8 cellular contexts compared by ENCODE assay signal in the genomic region with DNA sequence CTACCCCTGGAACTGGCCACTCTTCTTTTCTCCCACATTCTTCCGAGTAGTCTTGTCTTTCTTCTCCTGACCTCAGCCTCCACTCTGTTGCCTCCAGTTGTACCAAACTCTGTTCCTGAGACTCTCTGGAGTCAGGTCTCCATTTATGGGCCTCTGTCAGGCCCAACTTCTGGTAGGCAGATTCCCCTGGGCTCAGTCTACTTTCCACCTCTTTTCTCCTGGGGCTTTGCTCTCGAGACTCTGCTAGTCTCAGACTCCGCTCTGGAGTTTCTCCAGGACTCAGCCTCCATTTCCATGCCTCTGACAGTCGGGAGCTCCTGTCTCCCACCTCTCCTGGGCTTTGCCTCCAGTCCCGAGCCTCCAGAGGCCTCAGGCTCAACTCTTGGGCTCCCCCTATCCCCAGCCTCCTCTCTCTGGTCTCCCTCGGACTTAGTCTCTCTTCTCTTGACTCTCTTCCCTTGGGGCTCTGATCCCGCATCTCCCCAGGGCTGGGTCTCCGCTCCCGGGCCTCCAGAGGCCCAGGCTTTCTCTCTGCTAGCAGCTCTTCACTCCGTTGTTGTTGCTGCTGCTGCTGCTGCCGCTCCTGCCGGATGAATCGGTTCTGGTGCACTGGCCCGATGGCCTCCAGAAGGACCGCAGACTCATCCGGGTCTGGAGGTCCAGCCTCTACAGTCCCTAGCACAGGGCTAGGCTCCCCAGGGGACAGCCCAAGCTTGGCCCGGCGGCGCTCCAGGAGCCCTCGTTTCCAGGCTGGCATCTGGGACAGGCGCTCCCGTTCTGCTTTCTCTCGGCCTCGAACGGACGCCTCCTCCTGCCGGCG. TPM values are rescaled to one million over a fixed set of nuclear protein-coding genes. Genes with fewer than 3 reads are reported as not detected.
DNase-seq lines count a peak whose midpoint lies in the region; TF ChIP-seq lines count a peak whose summit lies in the region.

No MANE protein-coding gene starts in this region.

- H4K20me1 ChIP-seq in OCI-LY7 (ENCODE audit: insufficient read depth, low read length), result peaks cover 13% of the 10 kb centered on the region; the same call in 1 of the 2 replicates

- H3K4me3 ChIP-seq in OCI-LY7 (ENCODE audit: low read depth, low read length, poor library complexity, severe bottlenecking), result peak overlapping the region; percentile 95

- peaks cover 31% of the 10 kb centered on the region for H3K36me3 Mint-ChIP-seq in chondrocyte (ENCODE audit: low read depth)

- TF ChIP-seq CTCF in GM12872 (IDR thresholded peaks at IDR 0.05; ENCODE audit: insufficient read depth, low read depth, low read length) (peak; percentile 58), OCI-LY7 (conservative IDR thresholded peaks at IDR 0.05; ENCODE audit: low read length) (peak; percentile 74), chondrocyte (IDR thresholded peaks at IDR 0.05) (peak; percentile 51)

- CTCF ChIA-PET in OCI-LY7 (lab: Charles Lee; ENCODE audit: unreplicated experiment), result interaction anchor here (0.6 to 1.0 kb wide), 2 partner anchors 38 to 144 kb away, joined by 3 read pairs; no protein-coding TSS in a partner anchor

- H3K27ac ChIP-seq in OCI-LY7 (ENCODE audit: low read depth, low read length, poor library complexity, severe bottlenecking), result peak overlapping the region; percentile 95

- intact Hi-C loops in OCI-LY7 (cut with micrococcal nuclease; ENCODE audit: unreplicated experiment), result loop anchor here (5.0 to 10.0 kb wide), 2 partner anchors 68 to 809 kb away; partner anchors contain the start of genes MICB, MRPS18B and PPP1R10

- H3K9me3 ChIP-seq in OCI-LY7 (ENCODE audit: low read length), result no peaks in the 10 kb centered on the region

- peak overlapping the region; percentile 99 for H3K4me3 Mint-ChIP-seq in chondrocyte (ENCODE audit: unreplicated experiment)

- peak overlapping the region; percentile 97 for H3K27ac Mint-ChIP-seq in chondrocyte (ENCODE audit: unreplicated experiment)

- DNase-seq in OCI-LY7 (ENCODE audit: low spot score), result peak; percentile 54
- DNase-seq in chondrocyte (ENCODE audit: low spot score), result no peak
- peak; percentile 48 for DNase-seq in myocyte (ENCODE audit: low read depth)
- DNase-seq in cerebellar cortex (ENCODE audit: low spot score), result no peak
- DNase-seq in SIG-M5 (lab: John Stamatoyannopoulos, UW), result no peak
- DNase-seq in SHP77 (lab: John Stamatoyannopoulos, UW), result no peak
- DNase-seq in SHP77 treated with DMSO at 0.1 percent for 48 hours (lab: John Stamatoyannopoulos, UW), result no peak

- H2AFZ ChIP-seq in OCI-LY7 (ENCODE audit: low read length), result no peak overlapping the region

- H3K79me2 ChIP-seq in OCI-LY7 (ENCODE audit: insufficient read depth, low read depth, low read length), result peaks cover 92% of the 10 kb centered on the region

- no TSS peak for BruUV-seq in OCI-LY7 (replicated peaks; lab: Mats Ljungman, UMichigan)

- POLR2A ChIA-PET in OCI-LY7 (lab: Charles Lee), result interaction anchor here (1.0 to 2.7 kb wide), 3 partner anchors 31 to 37 kb away, joined by 4 to 14 read pairs (median 5); partner anchors contain the start of genes MDC1 and TUBB

- no peaks in the 10 kb centered on the region for H3K9me2 ChIP-seq in OCI-LY7 (ENCODE audit: insufficient read depth, low read length)

- no peaks in the 10 kb centered on the region for H3K9me3 Mint-ChIP-seq in chondrocyte (ENCODE audit: low read depth)

- peaks cover 41% of the 10 kb centered on the region for H3K4me1 ChIP-seq in OCI-LY7 (ENCODE audit: insufficient read depth, low read length, poor library complexity, severe bottlenecking)

- H3K36me3 ChIP-seq in OCI-LY7 (ENCODE audit: insufficient read depth, low read length), result peaks cover 56% of the 10 kb centered on the region

- H3K27me3 Mint-ChIP-seq in chondrocyte (ENCODE audit: low read depth), result no peaks in the 10 kb centered on the region

- H3K4me2 ChIP-seq in OCI-LY7 (ENCODE audit: low read length), result peak overlapping the region; percentile 99

- H3K4me1 Mint-ChIP-seq in chondrocyte (ENCODE audit: low read depth), result peaks cover 66% of the 10 kb centered on the region

RNA-seq across cellular contexts. Expression of gene PPP1R18, which starts 1.1 kb away (rescaled TPM):
- total RNA-seq in OCI-LY7 (2014; rRNA removed; shearing (Covaris generic)), result 65.2 and 66.9 TPM in 2 replicates
- total RNA-seq in OCI-LY7 (2022) (106 and 109 TPM in 2 replicates), chondrocyte (99.9 to 171 TPM (median 165 TPM) in 3 replicates), myocyte (89.3 and 103 TPM in 2 replicates)
- polyA plus RNA-seq in myocyte (2012), result 105 TPM

RNA-seq across cellular contexts. Expression of gene NRM, which starts 5.4 kb away (rescaled TPM):
- total RNA-seq in OCI-LY7 (2014; rRNA removed; shearing (Covaris generic)), result 13.6 and 18.6 TPM in 2 replicates
- 36.7 and 44.0 TPM in 2 replicates for total RNA-seq in OCI-LY7 (2022)
- 18.6 to 26.3 TPM (median 20.0 TPM) in 3 replicates for total RNA-seq in chondrocyte
- total RNA-seq in myocyte, result 2.9 and 4.5 TPM in 2 replicates
- polyA plus RNA-seq in myocyte (2012), result 19.4 TPM

RNA-seq across cellular contexts. Expression of gene DHX16, which starts 12.6 kb away (rescaled TPM):
- 27.1 and 30.5 TPM in 2 replicates for total RNA-seq in OCI-LY7 (2014; rRNA removed; shearing (Covaris generic))
- total RNA-seq in OCI-LY7 (2022), result 32.1 and 37.5 TPM in 2 replicates
- total RNA-seq in chondrocyte, result 20.4 to 29.6 TPM (median 22.6 TPM) in 3 replicates
- 25.3 and 28.8 TPM in 2 replicates for total RNA-seq in myocyte
- polyA plus RNA-seq in myocyte (2012), result 30.4 TPM

RNA-seq across cellular contexts. Expression of gene MDC1, which starts 31.7 kb away (rescaled TPM):
- total RNA-seq in OCI-LY7 (2014; rRNA removed; shearing (Covaris generic)), result 35.0 and 41.6 TPM in 2 replicates
- total RNA-seq in OCI-LY7 (2022) (107 and 133 TPM in 2 replicates), chondrocyte (25.5 to 33.5 TPM (median 33.1 TPM) in 3 replicates), myocyte (8.0 and 8.2 TPM in 2 replicates)
- 17.6 TPM for polyA plus RNA-seq in myocyte (2012)

RNA-seq across cellular contexts. Expression of gene TUBB, which starts 34.8 kb away (rescaled TPM):
- total RNA-seq in OCI-LY7 (2014; rRNA removed; shearing (Covaris generic)), result 1,287 and 1,346 TPM in 2 replicates
- total RNA-seq in OCI-LY7 (2022) (1,244 and 1,350 TPM in 2 replicates), chondrocyte (681 to 975 TPM (median 692 TPM) in 3 replicates), myocyte (562 and 698 TPM in 2 replicates)
- polyA plus RNA-seq in myocyte (2012), result 954 TPM

Comparison
In these comparisons a context has a peak if more than half of its experiments do, and no peak if none do; other contexts are left out.
1. DNase-seq: peak in OCI-LY7 (single experiment) and myocyte (single experiment); none in chondrocyte (single experiment), cerebellar cortex (single experiment), SIG-M5 (single experiment), SHP77 (0 of 2) and SHP77 treated with DMSO at 0.1 percent for 48 hours (single experiment).
2. Peak in every context shown above with its lines, with median percentiles within 50 percentile points of each other: CTCF ChIP-seq.